Comparison of ENCODE assay signal across 14 cellular contexts in the genomic region with DNA sequence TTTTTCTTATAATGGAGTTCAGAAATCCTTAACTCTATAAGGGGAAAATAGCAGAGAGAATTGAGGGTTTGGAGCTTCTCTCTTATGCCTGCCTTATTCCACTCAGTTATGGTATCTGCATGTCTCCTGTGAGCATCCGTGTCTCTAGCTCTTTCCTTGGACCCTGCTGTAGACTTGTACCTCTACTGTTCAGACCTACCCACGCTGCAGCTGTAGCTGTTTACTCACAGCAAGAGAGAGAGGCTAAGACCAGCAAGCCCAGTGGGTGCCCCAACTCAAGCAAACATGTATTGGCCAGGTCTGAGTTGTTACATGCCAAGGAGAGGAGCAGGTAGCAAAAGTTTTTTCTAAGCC. TPM values are rescaled to one million over a fixed set of nuclear protein-coding genes. Genes with fewer than 3 reads are reported as not detected.
DNase-seq lines count a peak whose midpoint lies in the region; ATAC-seq and TF ChIP-seq lines count a peak whose summit lies in the region.
"Had no signal": no experiment of that assay in that cellular context is flagged by ENCODE, and none has a peak within 500 bp of the region (broad histone marks: within the 10 kb centered on the region; RNA-seq: fewer than 3 reads in every experiment).

No MANE protein-coding gene starts in this region.

- no peaks in the 10 kb centered on the region for H3K4me1 ChIP-seq in CD8-positive, alpha-beta T cell (ENCODE audit: insufficient read depth, low read length)
- H3K4me1 ChIP-seq: Caco-2 had no signal

- peak overlapping the region; percentile 51 for H3K27ac Mint-ChIP-seq in activated B cell treated with CpG ODN at 0.5 μM for 24 hours
- H3K27ac Mint-ChIP-seq in CD8-positive, alpha-beta T cell: no peak overlapping the region
- H3K27ac Mint-ChIP-seq: nephron had no signal

- peaks cover 8% of the 10 kb centered on the region for H3K27me3 Mint-ChIP-seq in activated B cell treated with CpG ODN at 0.5 μM for 24 hours
- H3K27me3 Mint-ChIP-seq in CD8-positive, alpha-beta T cell (ENCODE audit: low read depth): peaks cover 35% of the 10 kb centered on the region

- no peak overlapping the region for H3K4me3 ChIP-seq in CD8-positive, alpha-beta T cell (ENCODE audit: low read depth, low read length)

- intact Hi-C loops in activated B cell treated with CpG ODN at 0.5 μM for 24 hours (cut with micrococcal nuclease): loop anchor here (1.0 to 2.0 kb wide), 2 partner anchors 480 to 581 kb away; no protein-coding TSS in a partner anchor
- intact Hi-C loops in CD8-positive, alpha-beta T cell (cut with DNase I, micrococcal nuclease): no loop called here

- ATAC-seq in GM18873 (IDR thresholded peaks at IDR 0.05; ENCODE audit: low FRiP score, unreplicated experiment) (peak; percentile 27), GM21619 (IDR thresholded peaks at IDR 0.05; ENCODE audit: unreplicated experiment) (peak; percentile 11), HG03103 (IDR thresholded peaks at IDR 0.05; ENCODE audit: low read depth, unreplicated experiment) (peak; percentile 31), activated B cell treated with CpG ODN at 0.5 μM for 24 hours (ENCODE audit: low read depth) (no peak), omental fat pad (ENCODE audit: low FRiP score) (no peak)
- no peak for ATAC-seq in CD8-positive, alpha-beta T cell

- CTCF ChIA-PET in activated B cell treated with CpG ODN at 0.5 μM for 24 hours (lab: Charles Lee): interaction anchor here (0.6 to 1.3 kb wide), 3 partner anchors 95 to 655 kb away, joined by 3 to 5 read pairs (median 4); no protein-coding TSS in a partner anchor
- CTCF ChIA-PET in CD8-positive, alpha-beta T cell (lab: Charles Lee): no interaction called here

- H3K27me3 ChIP-seq in CD8-positive, alpha-beta T cell (ENCODE audit: insufficient read depth, low read length): no peaks in the 10 kb centered on the region

- no peaks in the 10 kb centered on the region for H3K36me3 ChIP-seq in CD8-positive, alpha-beta T cell (ENCODE audit: insufficient read depth, low read length)

- peaks cover 17% of the 10 kb centered on the region for H3K4me1 Mint-ChIP-seq in activated B cell treated with CpG ODN at 0.5 μM for 24 hours
- peaks cover 2% of the 10 kb centered on the region for H3K4me1 Mint-ChIP-seq in CD8-positive, alpha-beta T cell (ENCODE audit: low read depth)
- H3K4me1 Mint-ChIP-seq: nephron had no signal

- H3K27ac ChIP-seq in CD8-positive, alpha-beta T cell (ENCODE audit: low read depth, low read length): no peak overlapping the region

- H3K4me3 Mint-ChIP-seq in activated B cell treated with CpG ODN at 0.5 μM for 24 hours: peak overlapping the region; percentile 56
- H3K4me3 Mint-ChIP-seq in CD8-positive, alpha-beta T cell: no peak overlapping the region
- H3K4me3 Mint-ChIP-seq: nephron had no signal

- no peaks in the 10 kb centered on the region for H3K36me3 Mint-ChIP-seq in activated B cell treated with CpG ODN at 0.5 μM for 24 hours (ENCODE audit: low read depth)
- H3K36me3 Mint-ChIP-seq in CD8-positive, alpha-beta T cell: no peaks in the 10 kb centered on the region

- DNase-seq in activated B cell treated with CpG ODN at 0.5 μM for 24 hours: no peak
- no peak for DNase-seq in omental fat pad (ENCODE audit: low spot score)
- no peak for DNase-seq in NCI-H1048 (lab: John Stamatoyannopoulos, UW)
- DNase-seq in activated effector memory CD4-positive, alpha-beta T cell treated with Interleukin-2 at 50 U/mL for 16 hours: no peak
- no peak for DNase-seq in CD8-positive, alpha-beta T cell
- DNase-seq: activated CD4-positive, alpha-beta T cell treated with anti-CD3 and anti-CD28 coated beads, Interleukin-2, amount 50 U/mL, for 48 hours; Caco-2; NCI-H1436 treated with DMSO at 0.1 percent for 48 hours had no signal

- TF ChIP-seq CTCF in activated B cell treated with CpG ODN at 0.5 μM for 24 hours (IDR thresholded peaks at IDR 0.05) (no peak), omental fat pad (IDR thresholded peaks at IDR 0.05) (no peak)
- TF ChIP-seq CTCF in CD8-positive, alpha-beta T cell (IDR thresholded peaks at IDR 0.05): no peak

- POLR2A ChIA-PET in activated B cell treated with CpG ODN at 0.5 μM for 24 hours (lab: Charles Lee): interaction anchor here (0.7 kb wide), 1 partner anchor 10 kb away, joined by 6 read pairs; no protein-coding TSS in a partner anchor
- POLR2A ChIA-PET in CD8-positive, alpha-beta T cell (lab: Charles Lee): no interaction called here

- H3K9me3 Mint-ChIP-seq in activated B cell treated with CpG ODN at 0.5 μM for 24 hours: no peaks in the 10 kb centered on the region
- no peaks in the 10 kb centered on the region for H3K9me3 Mint-ChIP-seq in CD8-positive, alpha-beta T cell
- H3K9me3 Mint-ChIP-seq: nephron had no signal

- no peaks in the 10 kb centered on the region for H3K9me3 ChIP-seq in CD8-positive, alpha-beta T cell (ENCODE audit: low read length)
- H3K9me3 ChIP-seq: Caco-2 had no signal

RNA-seq across cellular contexts. Expression of a gene that starts 7.1 kb away (rescaled TPM):
- total RNA-seq in activated B cell treated with CpG ODN at 0.5 μM for 24 hours: not detected in 2 replicates
- 1 to 10 TPM in 2 of 4 donors, under 1 TPM in 2; 0.32 to 1.7 (median 0.92) TPM for total RNA-seq in omental fat pad
- total RNA-seq in CD8-positive, alpha-beta T cell: not detected
- total RNA-seq: kidney epithelial cell, skeletal muscle tissue had no signal

Comparison
In these comparisons a context has a peak if more than half of its experiments do, and no peak if none do; other contexts are left out.
1. ATAC-seq: peak in GM18873 (single experiment), GM21619 (single experiment) and HG03103 (single experiment); none in activated B cell treated with CpG ODN at 0.5 μM for 24 hours (single experiment), omental fat pad (single experiment) and CD8-positive, alpha-beta T cell (single experiment).